In the genomic region with DNA sequence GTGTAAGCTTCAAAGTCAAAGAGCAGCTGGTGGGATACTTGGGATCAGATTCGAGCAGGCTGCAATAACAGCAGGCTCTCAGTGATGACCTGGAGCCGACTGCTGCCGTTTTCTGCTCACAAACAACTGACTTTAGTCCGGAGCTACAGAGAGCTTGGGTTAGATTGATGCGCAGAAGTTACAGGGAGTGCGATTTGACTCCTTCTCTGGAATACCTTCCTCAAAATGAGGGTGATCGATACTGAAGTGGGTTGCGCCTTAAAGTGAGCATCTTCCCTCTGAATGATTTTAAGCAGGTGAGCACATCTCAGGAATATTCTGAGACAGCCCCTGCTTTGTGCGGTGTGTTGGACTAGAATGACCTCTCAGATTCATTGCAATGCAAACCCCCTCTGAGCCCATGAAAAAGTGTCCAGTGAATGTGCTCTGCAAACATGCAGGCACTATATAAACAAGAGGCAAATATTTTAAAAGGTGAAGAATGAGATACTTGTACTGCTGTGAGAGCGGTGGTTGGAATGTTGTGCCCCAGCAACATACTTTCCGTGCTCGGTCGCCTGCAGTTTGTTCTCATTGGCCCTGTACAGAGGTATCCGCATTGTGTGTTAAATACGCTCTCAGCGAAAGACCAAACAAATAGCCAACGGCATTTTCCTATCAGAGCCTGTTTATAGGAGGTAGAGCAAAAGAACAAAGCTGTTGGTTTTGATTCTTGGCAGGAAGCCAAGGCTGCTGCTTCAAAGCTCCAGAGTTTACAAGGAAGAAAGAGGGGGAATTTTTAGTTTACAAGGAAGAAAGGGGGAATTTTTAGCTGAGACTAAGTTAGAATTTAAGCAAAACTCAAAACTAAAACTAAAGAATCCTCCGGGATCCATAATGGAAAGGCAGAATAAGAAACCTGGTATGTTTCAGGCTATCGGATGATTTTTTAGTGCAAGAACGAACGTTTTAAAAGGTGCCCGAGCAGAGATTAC, we compare ENCODE assay signal across 9 cellular contexts.
A peak's percentile ranks its signal among the peaks of the same experiment; 100 is the strongest.
DNase-seq lines count a peak whose midpoint lies in the region; ATAC-seq and TF ChIP-seq lines count a peak whose summit lies in the region.
"Had no signal": no experiment of that assay in that cellular context is flagged by ENCODE, and none has a peak within 500 bp of the region (broad histone marks: within the 10 kb centered on the region; RNA-seq: fewer than 3 reads in every experiment).

No MANE protein-coding gene starts in this region.

- H3K4me3 Mint-ChIP-seq in CD8-positive, alpha-beta memory T cell, result no peak overlapping the region
- H3K4me3 Mint-ChIP-seq in CD4-positive, alpha-beta memory T cell, result no peak overlapping the region
- H3K4me3 Mint-ChIP-seq: memory B cell had no signal

- CTCF ChIA-PET in CD8-positive, alpha-beta memory T cell (lab: Charles Lee), result no interaction called here
- CTCF ChIA-PET in CD4-positive, alpha-beta memory T cell (lab: Charles Lee; ENCODE audit: partially characterized antibody), result no interaction called here

- H3K4me3 ChIP-seq in choroid plexus epithelial cell (ENCODE audit: low read depth, low read length) (peak overlapping the region; percentile 29), lower lobe of right lung (peak overlapping the region; percentile 26), uterus (peak overlapping the region; percentile 5 to 25)
- H3K4me3 ChIP-seq in CD8-positive, alpha-beta memory T cell (ENCODE audit: low read length), result no peak overlapping the region
- no peak overlapping the region for H3K4me3 ChIP-seq in CD4-positive, alpha-beta memory T cell (ENCODE audit: low read length in 2 of 2)

- DNase-seq in SIG-M5 treated with dmso at 0.1 percent for 504 hours (lab: John Stamatoyannopoulos, UW; ENCODE audit: unreplicated experiment) (peak; percentile 43), SIG-M5 (lab: John Stamatoyannopoulos, UW) (no peak), choroid plexus epithelial cell (ENCODE audit: low read depth) (peak; percentile 93), lower lobe of right lung (peak; percentile 72), uterus (peak in 1 of 2 donors; percentile 42)
- no peak for DNase-seq in CD8-positive, alpha-beta memory T cell
- DNase-seq in CD4-positive, alpha-beta memory T cell, result no peak

- TF ChIP-seq CTCF in choroid plexus epithelial cell (conservative IDR thresholded peaks at IDR 0.05; ENCODE audit: low read depth, low read length) (no peak), lower lobe of right lung (IDR thresholded peaks at IDR 0.05) (no peak), uterus (IDR thresholded peaks at IDR 0.05) (no peak)

- H3K27ac ChIP-seq in lower lobe of right lung (peak overlapping the region; percentile 71), uterus (peak overlapping the region; percentile 70 to 82)
- no peak overlapping the region for H3K27ac ChIP-seq in CD8-positive, alpha-beta memory T cell (ENCODE audit: low read depth, low read length)
- no peak overlapping the region for H3K27ac ChIP-seq in CD4-positive, alpha-beta memory T cell (ENCODE audit: low read depth, low read length)

- peaks cover 0 to 3% of the 10 kb centered on the region in 2 donors for H3K27me3 Mint-ChIP-seq in CD8-positive, alpha-beta memory T cell
- H3K27me3 Mint-ChIP-seq in CD4-positive, alpha-beta memory T cell, result no peaks in the 10 kb centered on the region
- H3K27me3 Mint-ChIP-seq: memory B cell had no signal

- ATAC-seq in lower lobe of right lung (peak; percentile 94), HG03378 (IDR thresholded peaks at IDR 0.05; ENCODE audit: unreplicated experiment) (no peak)

- TF ChIP-seq POLR2A in uterus (IDR thresholded peaks at IDR 0.05), result no peak

- POLR2A ChIA-PET in CD8-positive, alpha-beta memory T cell (lab: Charles Lee), result no interaction called here
- POLR2A ChIA-PET in CD4-positive, alpha-beta memory T cell (lab: Charles Lee; ENCODE audit: partially characterized antibody), result no interaction called here

- H3K27ac Mint-ChIP-seq in CD8-positive, alpha-beta memory T cell, result peak overlapping the region in 2 of 8 donors; percentile 55 to 83
- peak overlapping the region in 2 of 7 donors; percentile 23 to 35 for H3K27ac Mint-ChIP-seq in CD4-positive, alpha-beta memory T cell
- H3K27ac Mint-ChIP-seq: memory B cell had no signal

- H3K36me3 Mint-ChIP-seq in CD8-positive, alpha-beta memory T cell, result peaks cover 4 to 8% (median 6%) of the 10 kb centered on the region in 3 donors
- peaks cover 10 to 36% of the 10 kb centered on the region in 2 donors for H3K36me3 Mint-ChIP-seq in CD4-positive, alpha-beta memory T cell

- H3K9me3 ChIP-seq in lower lobe of right lung (no peaks in the 10 kb centered on the region), uterus (no peaks in the 10 kb centered on the region)
- no peaks in the 10 kb centered on the region for H3K9me3 ChIP-seq in CD8-positive, alpha-beta memory T cell (ENCODE audit: low read length)
- H3K9me3 ChIP-seq in CD4-positive, alpha-beta memory T cell (ENCODE audit: control insufficient read depth in 1 of 2, low read length in 2 of 2), result no peaks in the 10 kb centered on the region

- no peaks in the 10 kb centered on the region for H3K9me3 Mint-ChIP-seq in CD8-positive, alpha-beta memory T cell
- H3K9me3 Mint-ChIP-seq in CD4-positive, alpha-beta memory T cell, result no peaks in the 10 kb centered on the region
- H3K9me3 Mint-ChIP-seq: memory B cell had no signal

- H3K36me3 ChIP-seq in lower lobe of right lung, result no peaks in the 10 kb centered on the region
- H3K36me3 ChIP-seq in uterus, result no peaks in the 10 kb centered on the region
- no peaks in the 10 kb centered on the region for H3K36me3 ChIP-seq in CD8-positive, alpha-beta memory T cell (ENCODE audit: insufficient read depth, low read length)
- no peaks in the 10 kb centered on the region for H3K36me3 ChIP-seq in CD4-positive, alpha-beta memory T cell (ENCODE audit: insufficient read depth, low read length)

- intact Hi-C loops in lower lobe of right lung (cut with DNase I) (no loop called here), uterus (cut with DNase I; ENCODE audit: low total_unique reads) (no loop called here)
- intact Hi-C loops in CD4-positive, alpha-beta memory T cell (cut with micrococcal nuclease), result no loop called here

- H3K4me1 ChIP-seq in lower lobe of right lung (peaks cover 62% of the 10 kb centered on the region), uterus (peaks cover 10 to 17% of the 10 kb centered on the region in 2 donors)
- H3K4me1 ChIP-seq in CD8-positive, alpha-beta memory T cell (ENCODE audit: insufficient read depth, low read length), result no peaks in the 10 kb centered on the region
- no peaks in the 10 kb centered on the region for H3K4me1 ChIP-seq in CD4-positive, alpha-beta memory T cell (ENCODE audit: insufficient read depth, low read length)

- no peaks in the 10 kb centered on the region for H3K27me3 ChIP-seq in lower lobe of right lung (ENCODE audit: low read depth)
- no peaks in the 10 kb centered on the region for H3K27me3 ChIP-seq in uterus
- H3K27me3 ChIP-seq in CD8-positive, alpha-beta memory T cell (ENCODE audit: insufficient read depth, low read length, poor library complexity, severe bottlenecking), result no peaks in the 10 kb centered on the region
- H3K27me3 ChIP-seq in CD4-positive, alpha-beta memory T cell (ENCODE audit: insufficient read depth, low read length), result no peaks in the 10 kb centered on the region

- H3K4me1 Mint-ChIP-seq in CD8-positive, alpha-beta memory T cell, result peaks cover 11 to 37% (median 19%) of the 10 kb centered on the region in 3 donors
- H3K4me1 Mint-ChIP-seq in CD4-positive, alpha-beta memory T cell, result peaks cover 5 to 24% (median 15%) of the 10 kb centered on the region in 4 donors
- H3K4me1 Mint-ChIP-seq: memory B cell had no signal

Comparison
In these comparisons a context has a peak if more than half of its experiments do, and no peak if none do; other contexts are left out.
1. DNase-seq: peak in SIG-M5 treated with dmso at 0.1 percent for 504 hours (single experiment), choroid plexus epithelial cell (single experiment) and lower lobe of right lung (single experiment); none in SIG-M5 (single experiment), CD8-positive, alpha-beta memory T cell (0 of 5) and CD4-positive, alpha-beta memory T cell (0 of 5).
2. H3K4me3 ChIP-seq: peak in choroid plexus epithelial cell (single experiment), lower lobe of right lung (single experiment) and uterus (2 of 2); none in CD8-positive, alpha-beta memory T cell (single experiment) and CD4-positive, alpha-beta memory T cell (0 of 2).
3. H3K27ac ChIP-seq: peak in lower lobe of right lung (single experiment) and uterus (2 of 2); none in CD8-positive, alpha-beta memory T cell (single experiment) and CD4-positive, alpha-beta memory T cell (single experiment).